In the genomic region with DNA sequence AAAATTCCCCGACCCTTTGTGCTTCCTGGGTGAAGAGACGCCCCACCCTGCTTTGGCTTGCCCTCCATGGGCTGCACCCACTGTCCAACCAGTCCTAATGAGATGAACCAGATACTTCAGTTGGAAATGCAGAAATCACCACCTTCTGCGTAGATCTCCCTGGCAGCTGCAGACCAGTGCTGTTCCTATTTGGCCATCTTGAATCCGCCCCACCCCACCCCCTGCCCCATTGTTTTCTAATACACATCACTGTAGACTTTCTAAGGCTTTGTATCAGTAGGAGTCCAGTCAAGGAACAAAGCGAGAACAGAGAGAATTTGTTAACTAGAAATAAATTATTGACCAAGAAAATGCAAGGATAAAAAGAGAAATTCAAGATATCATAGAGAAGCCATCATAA, we compare ENCODE assay signal across 32 cellular contexts.
"Had no signal": no experiment of that assay in that cellular context is flagged by ENCODE, and none has a peak within 500 bp of the region (broad histone marks: within the 10 kb centered on the region; RNA-seq: fewer than 3 reads in every experiment).

No MANE protein-coding gene starts in this region.

- H3K27me3 Mint-ChIP-seq: activated B cell treated with CpG ODN at 0.5 μM for 24 hours; activated CD4-positive, alpha-beta memory T cell treated with anti-CD3 and anti-CD28 coated beads for 36 hours; activated CD4-positive, alpha-beta T cell treated with anti-CD3 and anti-CD28 coated beads, Interleukin-2, amount 10 ng/mL, durations not matched to agents 24 days and 14 days; activated CD8-positive, alpha-beta T cell treated with anti-CD3 and anti-CD28 coated beads for 36 hours; activated naive CD8-positive, alpha-beta T cell treated with anti-CD3 and anti-CD28 coated beads for 36 hours; activated T-helper 17 cell treated with anti-CD3 and anti-CD28 coated beads, Interleukin-2, amount 50 U/mL, for 72 hours; T-cell; T-helper 17 cell had no signal

- H3K4me1 Mint-ChIP-seq: activated B cell treated with CpG ODN at 0.5 μM for 24 hours; activated CD4-positive, alpha-beta T cell treated with anti-CD3 and anti-CD28 coated beads, Interleukin-2, amount 10 ng/mL, durations not matched to agents 24 days and 14 days; activated naive CD8-positive, alpha-beta T cell treated with anti-CD3 and anti-CD28 coated beads for 36 hours; activated T-helper 17 cell treated with anti-CD3 and anti-CD28 coated beads, Interleukin-2, amount 50 U/mL, for 72 hours; T-cell; T-helper 17 cell had no signal

- H3K27me3 ChIP-seq: adrenal gland, body of pancreas, brain microvascular endothelial cell, breast epithelium had no signal

- H3K4me1 ChIP-seq: adrenal gland, body of pancreas, breast epithelium had no signal

- H3K4me3 ChIP-seq: adrenal gland, body of pancreas, breast epithelium had no signal

- H3K36me3 ChIP-seq: adrenal gland, brain microvascular endothelial cell, breast epithelium, WERI-Rb-1 had no signal

- H3K4me3 Mint-ChIP-seq: activated B cell treated with CpG ODN at 0.5 μM for 24 hours; activated CD4-positive, alpha-beta memory T cell treated with anti-CD3 and anti-CD28 coated beads for 36 hours; activated CD4-positive, alpha-beta T cell treated with anti-CD3 and anti-CD28 coated beads, Interleukin-2, amount 10 ng/mL, durations not matched to agents 24 days and 14 days; activated CD8-positive, alpha-beta T cell treated with anti-CD3 and anti-CD28 coated beads for 36 hours; activated naive CD4-positive, alpha-beta T cell treated with anti-CD3 and anti-CD28 coated beads for 36 hours; activated naive CD8-positive, alpha-beta T cell treated with anti-CD3 and anti-CD28 coated beads for 36 hours; activated T-cell treated with anti-CD3 and anti-CD28 coated beads, Interleukin-2, amount 50 U/mL, for 4 hours; activated T-cell treated with anti-CD3 and anti-CD28 coated beads, Interleukin-2, amount 50 U/mL, for 72 hours; activated T-helper 1 cell treated with anti-CD3 and anti-CD28 coated beads, Interleukin-12 subunit alpha, Interleukin-12 subunit beta, Interleukin-2, Interleukin-4 antibody, amounts not matched to agents 30 ng/mL and 10 ng/mL and 1 ng/mL, durations not matched to agents 14 hours and 24 hours and 36 hours; activated T-helper 17 cell treated with anti-CD3 and anti-CD28 coated beads, Interleukin-2, amount 50 U/mL, for 72 hours; T-cell; T-helper 17 cell had no signal

- H3K27ac Mint-ChIP-seq: activated B cell treated with CpG ODN at 0.5 μM for 24 hours; activated CD4-positive, alpha-beta memory T cell treated with anti-CD3 and anti-CD28 coated beads for 36 hours; activated CD4-positive, alpha-beta T cell treated with anti-CD3 and anti-CD28 coated beads, Interleukin-2, amount 10 ng/mL, durations not matched to agents 24 days and 14 days; activated CD8-positive, alpha-beta T cell treated with anti-CD3 and anti-CD28 coated beads for 36 hours; activated naive CD4-positive, alpha-beta T cell treated with anti-CD3 and anti-CD28 coated beads for 36 hours; activated naive CD4-positive, alpha-beta T cell treated with anti-CD3 and anti-CD28 coated beads, Interleukin-2, amount 50 U/mL, for 72 hours; activated naive CD8-positive, alpha-beta T cell treated with anti-CD3 and anti-CD28 coated beads for 36 hours; activated T-cell treated with anti-CD3 and anti-CD28 coated beads, Interleukin-2, amount 50 U/mL, for 72 hours; activated T-helper 1 cell treated with anti-CD3 and anti-CD28 coated beads, Interleukin-12 subunit alpha, Interleukin-12 subunit beta, Interleukin-2, Interleukin-4 antibody, amounts not matched to agents 30 ng/mL and 10 ng/mL and 1 ng/mL, durations not matched to agents 14 hours and 24 hours and 36 hours; activated T-helper 17 cell treated with anti-CD3 and anti-CD28 coated beads, Interleukin-2, amount 50 U/mL, for 72 hours; T-cell; T-helper 17 cell had no signal

- H3K9me3 Mint-ChIP-seq: activated CD4-positive, alpha-beta T cell treated with anti-CD3 and anti-CD28 coated beads, Interleukin-2, amount 10 ng/mL, durations not matched to agents 24 days and 14 days; activated T-helper 1 cell treated with anti-CD3 and anti-CD28 coated beads, Interleukin-12 subunit alpha, Interleukin-12 subunit beta, Interleukin-2, Interleukin-4 antibody, amounts not matched to agents 30 ng/mL and 10 ng/mL and 1 ng/mL, durations not matched to agents 14 hours and 24 hours and 36 hours; activated T-helper 17 cell treated with anti-CD3 and anti-CD28 coated beads, Interleukin-2, amount 50 U/mL, for 72 hours had no signal

- ATAC-seq: activated CD8-positive, alpha-beta T cell treated with anti-CD3 and anti-CD28 coated beads for 36 hours; activated naive CD4-positive, alpha-beta T cell treated with anti-CD3 and anti-CD28 coated beads, Interleukin-2, amount 50 U/mL, for 72 hours; activated T-cell treated with anti-CD3 and anti-CD28 coated beads, Interleukin-2, amount 50 U/mL, for 4 hours; activated T-cell treated with anti-CD3 and anti-CD28 coated beads, Interleukin-2, amount 50 U/mL, for 72 hours; activated T-helper 17 cell treated with anti-CD3 and anti-CD28 coated beads, Interleukin-2, amount 50 U/mL, for 72 hours; body of pancreas; T-cell; T-helper 17 cell had no signal

- H3K9me3 ChIP-seq: adrenal gland, body of pancreas, breast epithelium had no signal

- H3K36me3 Mint-ChIP-seq: activated CD4-positive, alpha-beta memory T cell treated with anti-CD3 and anti-CD28 coated beads for 36 hours; activated naive CD4-positive, alpha-beta T cell treated with anti-CD3 and anti-CD28 coated beads, Interleukin-2, amount 50 U/mL, for 72 hours; activated naive CD8-positive, alpha-beta T cell treated with anti-CD3 and anti-CD28 coated beads for 36 hours; T-cell had no signal

- DNase-seq: activated B cell treated with CpG ODN at 0.5 μM for 24 hours; activated CD4-positive, alpha-beta memory T cell treated with anti-CD3 and anti-CD28 coated beads for 36 hours; activated CD4-positive, alpha-beta T cell treated with anti-CD3 and anti-CD28 coated beads for 4 hours; activated CD4-positive, alpha-beta T cell treated with anti-CD3 and anti-CD28 coated beads, Interleukin-2, amount 10 ng/mL, durations not matched to agents 24 days and 14 days; activated CD4-positive, alpha-beta T cell treated with anti-CD3 and anti-CD28 coated beads, Interleukin-2, amount 50 U/mL, for 1 hour; activated CD4-positive, alpha-beta T cell treated with anti-CD3 and anti-CD28 coated beads, Interleukin-2, amount 50 U/mL, for 4 hours; activated CD4-positive, CD25-positive, alpha-beta regulatory T cell treated with anti-CD3 and anti-CD28 coated beads, Interleukin-2, amount 50 U/mL, for 72 hours; activated CD8-positive, alpha-beta memory T cell treated with anti-CD3 and anti-CD28 coated beads, Interleukin-2, amount 50 U/mL, for 4 hours; activated CD8-positive, alpha-beta T cell treated with anti-CD3 and anti-CD28 coated beads for 36 hours; activated effector memory CD4-positive, alpha-beta T cell treated with anti-CD3 and anti-CD28 coated beads, Interleukin-2, amount 50 U/mL, for 16 hours; activated gamma-delta T cell treated with Interleukin-2 at 50 U/mL for 16 hours; activated naive CD4-positive, alpha-beta T cell; activated naive CD4-positive, alpha-beta T cell treated with anti-CD3 and anti-CD28 coated beads for 36 hours; activated naive CD4-positive, alpha-beta T cell treated with anti-CD3 and anti-CD28 coated beads, Interleukin-2, amount 50 U/mL, for 16 hours; activated naive CD8-positive, alpha-beta T cell treated with anti-CD3 and anti-CD28 coated beads for 36 hours; activated T-cell treated with anti-CD3 and anti-CD28 coated beads for 4 hours; activated T-cell treated with anti-CD3 and anti-CD28 coated beads, Interleukin-2, amount 50 U/mL, for 1 hour; activated T-cell treated with anti-CD3 and anti-CD28 coated beads, Interleukin-2, amount 50 U/mL, for 4 hours; activated T-cell treated with anti-CD3 and anti-CD28 coated beads, Interleukin-2, amount 50 U/mL, for 72 hours; adrenal gland; amniotic stem cell; aorta; body of pancreas; brain microvascular endothelial cell; central memory CD4-positive, alpha-beta T cell; T-cell; T-helper 17 cell; WERI-Rb-1 had no signal

- H3K27ac ChIP-seq: adrenal gland, body of pancreas, brain microvascular endothelial cell, breast epithelium, WERI-Rb-1 had no signal
